16 cellular contexts compared by ENCODE assay signal in genomic region chr18:73724908-73725307, GRCh38.
"Had no signal": no experiment of that assay in that cellular context is flagged by ENCODE, and none has a peak within 500 bp of the region (broad histone marks: within the 10 kb centered on the region; RNA-seq: fewer than 3 reads in every experiment).

No MANE protein-coding gene starts in this region.

- H3K4me3 Mint-ChIP-seq: activated CD8-positive, alpha-beta memory T cell treated with anti-CD3 and anti-CD28 coated beads, Interleukin-2, amount 10 ng/mL, durations not matched to agents 7 days and 5 days; activated naive CD8-positive, alpha-beta T cell; activated T-cell treated with anti-CD3 and anti-CD28 coated beads, Interleukin-2, amount 50 U/mL, for 24 hours; nephron progenitor cell had no signal

- H3K36me3 ChIP-seq: brain microvascular endothelial cell, gastrocnemius medialis, upper lobe of left lung had no signal

- H3K4me3 ChIP-seq: dorsolateral prefrontal cortex, gastrocnemius medialis, upper lobe of left lung had no signal

- H3K4me1 ChIP-seq: gastrocnemius medialis, upper lobe of left lung had no signal

- H3K27ac ChIP-seq: brain microvascular endothelial cell, dorsolateral prefrontal cortex, gastrocnemius medialis, upper lobe of left lung had no signal

- H3K27me3 ChIP-seq: brain microvascular endothelial cell, dorsolateral prefrontal cortex, gastrocnemius medialis, upper lobe of left lung had no signal

- ATAC-seq: activated CD8-positive, alpha-beta memory T cell treated with anti-CD3 and anti-CD28 coated beads, Interleukin-2, amount 10 ng/mL, durations not matched to agents 7 days and 5 days; gastrocnemius medialis had no signal

- H3K9me3 Mint-ChIP-seq: activated T-cell treated with anti-CD3 and anti-CD28 coated beads, Interleukin-2, amount 50 U/mL, for 24 hours; nephron progenitor cell had no signal

- DNase-seq: activated CD4-positive, alpha-beta T cell treated with anti-CD3 and anti-CD28 coated beads, Interleukin-2, amount 50 U/mL, for 4 hours; activated CD4-positive, CD25-positive, alpha-beta regulatory T cell treated with anti-CD3 and anti-CD28 coated beads, Interleukin-2, amount 50 U/mL, for 72 hours; activated CD8-positive, alpha-beta memory T cell treated with anti-CD3 and anti-CD28 coated beads, Interleukin-2, amount 10 ng/mL, durations not matched to agents 7 days and 5 days; activated effector memory CD4-positive, alpha-beta T cell treated with anti-CD3 and anti-CD28 coated beads, Interleukin-2, amount 50 U/mL, for 16 hours; activated T-cell treated with anti-CD3 and anti-CD28 coated beads, Interleukin-2, amount 50 U/mL, for 24 hours; amygdala; brain microvascular endothelial cell; dorsolateral prefrontal cortex; gastrocnemius medialis; mesendoderm; nephron progenitor cell; stimulated activated CD4-positive, alpha-beta T cell treated with anti-CD3 and anti-CD28 coated beads, Interleukin-2, amount 100 ng/mL, for 48 hours; stimulated activated naive CD4-positive, alpha-beta T cell treated with Interleukin-2 at 50 U/mL for 16 hours; T-helper 2 cell; upper lobe of left lung had no signal

- H3K27ac Mint-ChIP-seq: activated CD8-positive, alpha-beta memory T cell treated with anti-CD3 and anti-CD28 coated beads, Interleukin-2, amount 10 ng/mL, durations not matched to agents 7 days and 5 days; activated naive CD8-positive, alpha-beta T cell; activated T-cell treated with anti-CD3 and anti-CD28 coated beads, Interleukin-2, amount 50 U/mL, for 24 hours; nephron progenitor cell had no signal

- H3K36me3 Mint-ChIP-seq: activated CD8-positive, alpha-beta memory T cell treated with anti-CD3 and anti-CD28 coated beads, Interleukin-2, amount 10 ng/mL, durations not matched to agents 7 days and 5 days; activated naive CD8-positive, alpha-beta T cell had no signal

- H3K27me3 Mint-ChIP-seq: activated CD8-positive, alpha-beta memory T cell treated with anti-CD3 and anti-CD28 coated beads, Interleukin-2, amount 10 ng/mL, durations not matched to agents 7 days and 5 days; activated naive CD8-positive, alpha-beta T cell; activated T-cell treated with anti-CD3 and anti-CD28 coated beads, Interleukin-2, amount 50 U/mL, for 24 hours had no signal

- H3K4me1 Mint-ChIP-seq: activated CD8-positive, alpha-beta memory T cell treated with anti-CD3 and anti-CD28 coated beads, Interleukin-2, amount 10 ng/mL, durations not matched to agents 7 days and 5 days; nephron progenitor cell had no signal

- H3K9me3 ChIP-seq: gastrocnemius medialis, upper lobe of left lung had no signal
